Comparison of ENCODE assay signal across 8 cellular contexts in genomic region chr14:105248368-105249174, GRCh38. TPM values are rescaled to one million over a fixed set of nuclear protein-coding genes. Genes with fewer than 3 reads are reported as not detected.
DNase-seq lines count a peak whose midpoint lies in the region; ATAC-seq and TF ChIP-seq lines count a peak whose summit lies in the region.

Gene BTBD6 (plus strand): TSS chr14:105248533. CDS start chr14:105248712, 179 bp downstream.

- peaks cover 10% of the 10 kb centered on the region for H3K36me3 ChIP-seq in CD4-positive, CD25-positive, alpha-beta regulatory T cell (ENCODE audit: control insufficient read depth, insufficient read depth, low read length)
- H3K36me3 ChIP-seq in mucosa of descending colon (ENCODE audit: low read depth) = no peaks in the 10 kb centered on the region

- no peaks in the 10 kb centered on the region for H3K27me3 ChIP-seq in CD4-positive, CD25-positive, alpha-beta regulatory T cell (ENCODE audit: control insufficient read depth, insufficient read depth, low read length)

- ATAC-seq in CD4-positive, CD25-positive, alpha-beta regulatory T cell (ENCODE audit: low read depth in 2 of 2) = peak; percentile 93 to 95
- ATAC-seq in GM19351 (IDR thresholded peaks at IDR 0.05; ENCODE audit: unreplicated experiment) (peak; percentile 93), HG03469 (IDR thresholded peaks at IDR 0.05; ENCODE audit: unreplicated experiment) (peak; percentile 73), mucosa of descending colon (peak; percentile 97)

- H3K4me3 ChIP-seq in CD4-positive, CD25-positive, alpha-beta regulatory T cell (ENCODE audit: low read depth, low read length) = peak within 1 kb of the TSS; percentile 77
- H3K4me3 ChIP-seq in epithelial cell of esophagus (ENCODE audit: low read length) (peak within 1 kb of the TSS; percentile 51), mucosa of descending colon (peak within 1 kb of the TSS; percentile 30)

- no peak for TF ChIP-seq CTCF in epithelial cell of esophagus (IDR thresholded peaks at IDR 0.05; ENCODE audit: insufficient read depth, low read depth, low read length, missing control alignments)
- no peak for TF ChIP-seq CTCF in mucosa of descending colon (IDR thresholded peaks at IDR 0.05)

- peak within 1 kb of the TSS in 2 of 3 donors; percentile 84 to 88 for H3K27ac Mint-ChIP-seq in CD4-positive, CD25-positive, alpha-beta regulatory T cell

- H3K4me3 Mint-ChIP-seq in CD4-positive, CD25-positive, alpha-beta regulatory T cell = peak within 1 kb of the TSS; percentile 73 to 87 (median 82)

- peaks cover 24% of the 10 kb centered on the region for H3K4me1 ChIP-seq in CD4-positive, CD25-positive, alpha-beta regulatory T cell (ENCODE audit: control insufficient read depth, insufficient read depth, low read length, poor library complexity, severe bottlenecking)
- peaks cover 6% of the 10 kb centered on the region for H3K4me1 ChIP-seq in mucosa of descending colon (ENCODE audit: low read depth)

- peak; percentile 82 to 92 (median 87) for DNase-seq in CD4-positive, CD25-positive, alpha-beta regulatory T cell
- DNase-seq in NOMO-1 treated with DMSO at 0.1 percent for 48 hours (lab: John Stamatoyannopoulos, UW; ENCODE audit: unreplicated experiment) (peak; percentile 75), epithelial cell of esophagus (ENCODE audit: low read depth) (peak; percentile 87), mucosa of descending colon (peak; percentile 92 to 93 (median 92))
- peak; percentile 92 for DNase-seq in activated CD8-positive, alpha-beta memory T cell treated with anti-CD3 and anti-CD28 coated beads, Interleukin-2, amount 50 U/mL, for 48 hours
- DNase-seq in stimulated activated CD8-positive, alpha-beta memory T cell treated with anti-CD3 and anti-CD28 coated beads, Interleukin-4, amount 100 ng/mL, for 24 hours (ENCODE audit: low read depth) = peak; percentile 84

- H3K36me3 Mint-ChIP-seq in CD4-positive, CD25-positive, alpha-beta regulatory T cell = peaks cover 5% of the 10 kb centered on the region

- H3K27me3 Mint-ChIP-seq in CD4-positive, CD25-positive, alpha-beta regulatory T cell = no peaks in the 10 kb centered on the region

- intact Hi-C loops in mucosa of descending colon (cut with DNase I, micrococcal nuclease) = no loop called here

- H3K27ac ChIP-seq in CD4-positive, CD25-positive, alpha-beta regulatory T cell (ENCODE audit: insufficient read depth, low read length, poor library complexity, severe bottlenecking) = peak within 1 kb of the TSS; percentile 71

- H3K9me3 ChIP-seq in CD4-positive, CD25-positive, alpha-beta regulatory T cell (ENCODE audit: control insufficient read depth in 2 of 2, low read length in 2 of 2) = no peaks in the 10 kb centered on the region
- H3K9me3 ChIP-seq in mucosa of descending colon = no peaks in the 10 kb centered on the region

- peaks cover 0 to 1% (median 0%) of the 10 kb centered on the region in 7 donors for H3K9me3 Mint-ChIP-seq in CD4-positive, CD25-positive, alpha-beta regulatory T cell

- peaks cover 0 to 48% (median 21%) of the 10 kb centered on the region in 4 donors for H3K4me1 Mint-ChIP-seq in CD4-positive, CD25-positive, alpha-beta regulatory T cell

RNA-seq across cellular contexts. Expression of gene BTBD6, which starts in this region (rescaled TPM):
- total RNA-seq in CD4-positive, CD25-positive, alpha-beta regulatory T cell = 39.4 TPM
- polyA plus RNA-seq in CD4-positive, CD25-positive, alpha-beta regulatory T cell = 10 to 100 TPM in 2 of 4 donors, 1 to 10 TPM in 2; 4.6 to 17.4 (median 9.0) TPM
- 10 to 100 TPM; 45.7 to 55.8 (median 46.7) TPM for total RNA-seq in mucosa of descending colon

Comparison
In these comparisons a context has a peak if more than half of its experiments do, and no peak if none do; other contexts are left out.
1. Peak in every context shown above with its lines: DNase-seq, ATAC-seq, H3K4me3 ChIP-seq and H3K27ac ChIP-seq.